In the genomic region with DNA sequence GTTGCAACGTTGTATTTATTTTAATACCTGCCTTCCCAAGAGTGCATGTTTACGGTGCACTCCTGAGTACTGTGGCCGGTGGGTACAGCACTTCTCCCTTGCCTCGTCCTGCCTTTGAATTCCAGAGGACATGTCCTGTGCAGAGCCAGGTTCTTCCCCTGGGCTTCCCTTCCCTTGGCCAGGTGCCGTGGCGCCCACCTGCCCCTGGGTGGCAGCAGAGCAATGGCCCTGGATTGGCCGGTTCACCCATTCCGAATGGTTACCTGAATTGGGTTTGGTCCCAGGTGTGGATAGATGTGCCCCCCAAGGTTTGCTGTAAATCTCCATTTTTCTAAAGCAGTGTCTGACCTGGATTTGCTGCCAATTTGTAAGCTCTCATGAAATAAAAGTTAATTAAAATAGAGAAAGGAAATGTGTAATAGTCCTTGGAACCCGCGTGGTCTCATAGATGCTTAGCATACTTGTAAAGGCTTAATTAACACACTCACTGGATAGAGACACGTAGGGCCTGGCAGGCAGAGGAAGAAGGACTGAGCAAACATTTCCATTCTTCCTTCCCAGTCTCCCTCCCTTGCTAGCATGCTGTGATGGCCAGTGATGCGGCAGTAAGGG, we compare ENCODE assay signal across 8 cellular contexts. TPM values are rescaled to one million over a fixed set of nuclear protein-coding genes. Genes with fewer than 3 reads are reported as not detected.
A peak's percentile ranks its signal among the peaks of the same experiment; 100 is the strongest.
DNase-seq lines count a peak whose midpoint lies in the region; ATAC-seq and TF ChIP-seq lines count a peak whose summit lies in the region.

No MANE protein-coding gene starts in this region.

- WGBS in hepatocyte (ENCODE audit: low lambda C conversion rate, missing lambda C conversion rate): 75% methylated on average over 12 of the region's 12 CpGs

- DNase-seq in A172 (ENCODE audit: low spot score) (peak; percentile 7), GM10248 (ENCODE audit: extremely low spot score) (no peak), RWPE1 (ENCODE audit: low spot score) (peak; percentile 36), hepatocyte (ENCODE audit: low spot score) (peak; percentile 32), ureter (ENCODE audit: low spot score) (no peak), cerebellar nuclear complex (lab: John Stamatoyannopoulos, UW) (no peak)
- DNase-seq in activated naive CD4-positive, alpha-beta T cell treated with Interleukin-2 at 50 U/mL for 16 hours: no peak

- H3K9me3 ChIP-seq in hepatocyte (ENCODE audit: low read depth): no peaks in the 10 kb centered on the region

- no peaks in the 10 kb centered on the region for H4K20me1 ChIP-seq in hepatocyte (ENCODE audit: insufficient read depth, poor library complexity, severe bottlenecking)

- H3K4me1 ChIP-seq in hepatocyte (ENCODE audit: insufficient read depth): no peaks in the 10 kb centered on the region

- POLR2A ChIA-PET in GM10248 (lab: Yijun Ruan, JAX): no interaction called here
- POLR2A ChIA-PET in RWPE1 (lab: Yijun Ruan, JAX; ENCODE audit: low non-redundant PET): no interaction called here

- no peak overlapping the region for H3K4me2 ChIP-seq in hepatocyte

- no peaks in the 10 kb centered on the region for H3K36me3 ChIP-seq in hepatocyte (replicated peaks; ENCODE audit: insufficient read depth, low read depth)

- no peaks in the 10 kb centered on the region for H3K79me2 ChIP-seq in hepatocyte

- no peaks in the 10 kb centered on the region for H3K9me2 ChIP-seq in hepatocyte (replicated peaks; ENCODE audit: insufficient read depth)

- ATAC-seq in HG03439 (IDR thresholded peaks at IDR 0.05; ENCODE audit: unreplicated experiment): no peak

- H3K27me3 ChIP-seq in hepatocyte: no peaks in the 10 kb centered on the region

- no peak overlapping the region for H2AFZ ChIP-seq in hepatocyte

- H3K27ac ChIP-seq in RWPE1 (no peak overlapping the region), hepatocyte (no peak overlapping the region)

- CTCF ChIA-PET in GM10248 (lab: Yijun Ruan, JAX) (interaction anchor here (1.0 kb wide), 1 partner anchor 77 kb away, joined by 3 read pairs; no protein-coding TSS in a partner anchor), RWPE1 (lab: Yijun Ruan, JAX) (interaction anchor here (0.6 kb wide), 2 partner anchors 58 to 1097 kb away, joined by 3 read pairs; a partner anchor contains a TSS)

- peak; percentile 44 for TF ChIP-seq CTCF in GM10248 (IDR thresholded peaks at IDR 0.05; ENCODE audit: control extremely low read depth, extremely low read depth, low read depth, missing control alignments)
- peak; percentile 80 for TF ChIP-seq CTCF in RWPE1 (conservative IDR thresholded peaks at IDR 0.05; ENCODE audit: low read depth)
- TF ChIP-seq CTCF in hepatocyte (IDR thresholded peaks at IDR 0.05; ENCODE audit: poor library complexity): peak; percentile 50

- H3K4me3 ChIP-seq in hepatocyte: no peak overlapping the region

RNA-seq across cellular contexts. Expression of a gene that starts 40.6 kb away (rescaled TPM):
- total RNA-seq in A172 (2014; rRNA removed; shearing (Covaris generic)): 142 and 154 TPM in 2 replicates
- total RNA-seq in hepatocyte (33.2 and 40.1 TPM in 2 replicates), ureter (30.6 TPM)
- 30.1 and 32.9 TPM in 2 replicates for polyA plus RNA-seq in hepatocyte

Comparison
In these comparisons a context has a peak if more than half of its experiments do, and no peak if none do; other contexts are left out.
1. DNase-seq: peak in A172 (single experiment), RWPE1 (single experiment) and hepatocyte (single experiment); none in GM10248 (single experiment), ureter (single experiment), activated naive CD4-positive, alpha-beta T cell treated with Interleukin-2 at 50 U/mL for 16 hours (single experiment) and cerebellar nuclear complex (0 of 2).
2. Peak in every context shown above with its lines, with median percentiles within 50 percentile points of each other: CTCF ChIP-seq.